In the genomic region with DNA sequence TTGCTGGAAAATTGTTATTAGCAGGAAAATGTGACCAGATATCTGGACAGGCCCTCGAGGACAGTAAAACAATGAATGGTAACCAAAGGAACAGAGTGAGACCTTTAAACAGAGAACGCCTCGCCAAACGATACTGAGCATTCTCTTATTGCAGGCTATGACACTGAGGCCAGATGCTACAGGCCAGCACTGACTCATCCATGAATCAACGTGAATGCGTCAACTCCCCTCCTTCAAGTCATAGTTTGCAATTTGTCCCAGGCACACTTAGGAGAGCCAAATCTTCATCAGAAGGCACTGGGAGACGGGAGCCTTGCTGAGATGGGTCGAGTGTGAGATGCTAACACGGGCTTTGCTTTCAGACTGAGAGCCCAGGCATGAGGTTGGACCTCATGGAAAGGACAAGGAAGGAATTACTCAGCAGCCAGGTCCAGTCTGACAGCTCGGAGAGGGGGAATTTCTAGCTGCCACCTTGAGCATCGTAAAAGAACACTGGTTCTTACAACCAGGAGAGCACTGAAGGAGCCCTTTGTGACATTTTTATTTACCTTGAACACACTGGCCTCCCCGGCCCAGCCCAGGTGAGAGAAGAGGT, we compare ENCODE assay signal across 14 cellular contexts.
DNase-seq lines count a peak whose midpoint lies in the region; ATAC-seq, FAIRE-seq and TF ChIP-seq lines count a peak whose summit lies in the region.
"Had no signal": no experiment of that assay in that cellular context is flagged by ENCODE, and none has a peak within 500 bp of the region (broad histone marks: within the 10 kb centered on the region; RNA-seq: fewer than 3 reads in every experiment).

No MANE protein-coding gene starts in this region.

- intact Hi-C loops in Right ventricle myocardium inferior (cut with DNase I) = no loop called here

- peak; percentile 42 for DNase-seq in AG08396 (ENCODE audit: low spot score)
- DNase-seq in HT1080 (ENCODE audit: low read depth) = peak; percentile 64
- DNase-seq in bronchial epithelial cell (ENCODE audit: low read depth) = peak; percentile 89
- DNase-seq in kidney tubule cell (ENCODE audit: low spot score) = peak; percentile 55
- DNase-seq in occipital lobe (lab: John Stamatoyannopoulos, UW) = no peak
- DNase-seq in activated T-cell treated with anti-CD3 and anti-CD28 coated beads, Interleukin-2, amount 50 U/mL, for 48 hours = no peak
- DNase-seq in COR-L47 (lab: John Stamatoyannopoulos, UW) = no peak
- no peak for DNase-seq in Right ventricle myocardium inferior (ENCODE audit: missing footprints)
- DNase-seq: activated CD4-positive, alpha-beta T cell treated with anti-CD3 and anti-CD28 coated beads for 4 hours; central memory CD4-positive, alpha-beta T cell; left colon; upper lobe of right lung had no signal

- peak; percentile 23 for FAIRE-seq in bronchial epithelial cell (lab: Jason Lieb, UNC)
- FAIRE-seq: frontal cortex had no signal

- no peaks in the 10 kb centered on the region for H3K27me3 ChIP-seq in bronchial epithelial cell (ENCODE audit: control insufficient read depth, insufficient read depth, low read length)
- H3K27me3 ChIP-seq: BLaER1, upper lobe of right lung had no signal

- no peak overlapping the region for H3K4me3 ChIP-seq in bronchial epithelial cell (ENCODE audit: low read depth, low read length)
- H3K4me3 ChIP-seq: BLaER1, upper lobe of right lung had no signal

- no peak for ATAC-seq in Right ventricle myocardium inferior
- ATAC-seq: left colon, upper lobe of right lung had no signal

- TF ChIP-seq CTCF in bronchial epithelial cell (IDR thresholded peaks at IDR 0.05; ENCODE audit: insufficient read depth, low read length, severe bottlenecking) = no peak

- H3K36me3 ChIP-seq in bronchial epithelial cell (ENCODE audit: control insufficient read depth, insufficient read depth, low read length) = no peaks in the 10 kb centered on the region
- H3K36me3 ChIP-seq: BLaER1, upper lobe of right lung had no signal

Comparison
In these comparisons a context has a peak if more than half of its experiments do, and no peak if none do; other contexts are left out.
1. DNase-seq: peak in AG08396 (single experiment), HT1080 (single experiment), bronchial epithelial cell (single experiment) and kidney tubule cell (single experiment); none in occipital lobe (single experiment), activated T-cell treated with anti-CD3 and anti-CD28 coated beads, Interleukin-2, amount 50 U/mL, for 48 hours (0 of 2), COR-L47 (single experiment) and Right ventricle myocardium inferior (single experiment).